Comparison of ENCODE assay signal across 14 cellular contexts in genomic region chr9:130824079-130824478, GRCh38. TPM values are rescaled to one million over a fixed set of nuclear protein-coding genes. Genes with fewer than 3 reads are reported as not detected.
DNase-seq lines count a peak whose midpoint lies in the region; ATAC-seq and TF ChIP-seq lines count a peak whose summit lies in the region.
"Had no signal": no experiment of that assay in that cellular context is flagged by ENCODE, and none has a peak within 500 bp of the region (broad histone marks: within the 10 kb centered on the region; RNA-seq: fewer than 3 reads in every experiment).

No MANE protein-coding gene starts in this region.

- H3K9me3 ChIP-seq in IMR-90 (ENCODE audit: control insufficient read depth, insufficient read depth, low read length) (no peaks in the 10 kb centered on the region), lower lobe of right lung (no peaks in the 10 kb centered on the region), stomach (no peaks in the 10 kb centered on the region)

- H3K4me1 ChIP-seq in IMR-90 (ENCODE audit: control insufficient read depth, insufficient read depth, low read length), result peaks cover 15% of the 10 kb centered on the region
- H3K4me1 ChIP-seq in lower lobe of right lung, result peaks cover 27% of the 10 kb centered on the region
- peaks cover 9 to 49% (median 30%) of the 10 kb centered on the region in 4 donors for H3K4me1 ChIP-seq in stomach

- peak overlapping the region; percentile 81 for H4K91ac ChIP-seq in IMR-90 (ENCODE audit: insufficient read depth, low read depth, low read length)

- peak overlapping the region; percentile 89 for H3K4ac ChIP-seq in IMR-90 (ENCODE audit: low read depth, low read length)

- POLR2A ChIA-PET in IMR-90 (lab: Charles Lee; ENCODE audit: unreplicated experiment), result no interaction called here

- peak overlapping the region; percentile 93 for H2BK5ac ChIP-seq in IMR-90 (ENCODE audit: low read depth, low read length, poor library complexity, severe bottlenecking)

- no peak for DNase-seq in IMR-90
- no peak for DNase-seq in caudate nucleus (lab: John Stamatoyannopoulos, UW)
- DNase-seq in lower lobe of right lung, result no peak
- no peak for DNase-seq in stomach
- DNase-seq in stimulated activated CD4-positive, alpha-beta T cell treated with anti-CD3 and anti-CD28 coated beads, Interleukin-4, amount 100 ng/mL, for 4 hours, result no peak
- DNase-seq in ecto neural progenitor cell (ENCODE audit: low spot score), result no peak
- DNase-seq in activated CD4-positive, alpha-beta T cell treated with anti-CD3 and anti-CD28 coated beads for 1 hour, result no peak
- no peak for DNase-seq in Calu3
- DNase-seq: activated CD4-positive, alpha-beta T cell treated with anti-CD3 and anti-CD28 coated beads, Interleukin-2, amount 50 U/mL, for 48 hours; DMS79; NCI-H1417 treated with DMSO at 0.1 percent for 48 hours; stimulated activated CD4-positive, alpha-beta T cell treated with anti-CD3 and anti-CD28 coated beads, Interleukin-4, amount 100 ng/mL, for 1 hour had no signal

- H3K4me3 ChIP-seq in IMR-90 (ENCODE audit: insufficient read depth, low read depth, low read length) (no peak overlapping the region), lower lobe of right lung (no peak overlapping the region), stomach (no peak overlapping the region)

- intact Hi-C loops in IMR-90 (cut with micrococcal nuclease) (no loop called here), lower lobe of right lung (cut with DNase I) (no loop called here), stomach (cut with DNase I; ENCODE audit: low total_unique reads) (no loop called here), Calu3 (cut with micrococcal nuclease; ENCODE audit: unreplicated experiment) (no loop called here)

- peaks cover 23 to 49% of the 10 kb centered on the region in 2 experiments for H3K79me1 ChIP-seq in IMR-90 (ENCODE audit: low read depth in 1 of 2, low read length in 2 of 2)

- H3K4me2 ChIP-seq in IMR-90 (ENCODE audit: low read depth, low read length), result peak overlapping the region; percentile 62

- H4K8ac ChIP-seq in IMR-90 (ENCODE audit: low read depth in 2 of 2, low read length in 2 of 2), result peak overlapping the region; percentile 26 to 82; a peak in 3 of 4 replicates

- H3K27me3 ChIP-seq in IMR-90 (ENCODE audit: control insufficient read depth, insufficient read depth, low read length), result no peaks in the 10 kb centered on the region
- no peaks in the 10 kb centered on the region for H3K27me3 ChIP-seq in lower lobe of right lung (ENCODE audit: low read depth)
- no peaks in the 10 kb centered on the region for H3K27me3 ChIP-seq in stomach

- H3K27ac ChIP-seq in IMR-90 (ENCODE audit: insufficient read depth, low read length) (peak overlapping the region; percentile 96), caudate nucleus (ENCODE audit: low read depth, low read length) (peak overlapping the region; percentile 67), lower lobe of right lung (peak overlapping the region; percentile 22), stomach (peak overlapping the region; percentile 41 to 82 (median 70))
- H3K27ac ChIP-seq: RWPE1 had no signal

- peak overlapping the region; percentile 84 for H3K14ac ChIP-seq in IMR-90 (replicated peaks; ENCODE audit: low read depth, low read length)

- peak overlapping the region; percentile 71 for H3K9ac ChIP-seq in IMR-90 (ENCODE audit: low read depth, low read length)

- peak overlapping the region; percentile 85; the same call in 1 of the 2 replicates for H3K56ac ChIP-seq in IMR-90 (ENCODE audit: extremely low read depth, insufficient read depth, low read length)

- no peak for TF ChIP-seq RAD21 in IMR-90 (IDR thresholded peaks at IDR 0.05; ENCODE audit: low read length)

- peak overlapping the region; percentile 69 for H2AK5ac ChIP-seq in IMR-90 (ENCODE audit: low read depth, low read length)

- no peak overlapping the region for H2AFZ ChIP-seq in IMR-90 (replicated peaks; ENCODE audit: low read length, poor library complexity)

- H4K5ac ChIP-seq in IMR-90 (ENCODE audit: low read depth, low read length), result peak overlapping the region; percentile 47

- no peak overlapping the region for H3K4me3 Mint-ChIP-seq in Calu3 (ENCODE audit: low read depth, unreplicated experiment)

- peaks cover 3% of the 10 kb centered on the region for H3K9me3 Mint-ChIP-seq in Calu3 (ENCODE audit: low read depth, unreplicated experiment)

- H3K18ac ChIP-seq in IMR-90 (ENCODE audit: low read depth, low read length), result peak overlapping the region; percentile 58

- peak overlapping the region; percentile 21 for H2AK9ac ChIP-seq in IMR-90 (replicated peaks; ENCODE audit: low read depth, low read length, poor library complexity)

- TF ChIP-seq EP300 in stomach (IDR thresholded peaks at IDR 0.05), result no peak

- peak overlapping the region; percentile 86 for H3K23ac ChIP-seq in IMR-90 (ENCODE audit: low read depth, low read length)

- H3K36me3 Mint-ChIP-seq in Calu3 (ENCODE audit: insufficient read depth, unreplicated experiment), result no peaks in the 10 kb centered on the region

- no peaks in the 10 kb centered on the region for H3K27me3 Mint-ChIP-seq in Calu3 (ENCODE audit: unreplicated experiment)

- TF ChIP-seq CTCF in IMR-90 (conservative IDR thresholded peaks at IDR 0.05; ENCODE audit: low read depth, low read length) (no peak), lower lobe of right lung (IDR thresholded peaks at IDR 0.05) (no peak), stomach (IDR thresholded peaks at IDR 0.05) (no peak), Calu3 (IDR thresholded peaks at IDR 0.05; ENCODE audit: unreplicated experiment) (no peak)

- peaks cover 14% of the 10 kb centered on the region for H3K9me1 ChIP-seq in IMR-90 (ENCODE audit: insufficient read depth, low read length)

- H2BK120ac ChIP-seq in IMR-90 (ENCODE audit: low read depth, low read length), result peak overlapping the region; percentile 62

- dilution Hi-C loops in IMR-90 (cut with HindIII; ENCODE audit: low sequenced_read_pairs, unreplicated experiment), result no loop called here

- peak overlapping the region; percentile 88; the same call in 2 of the 3 replicates for H2BK15ac ChIP-seq in IMR-90 (ENCODE audit: low read depth, low read length)

- TF ChIP-seq POLR2A in IMR-90 (IDR thresholded peaks at IDR 0.05; ENCODE audit: low read depth, low read length) (no peak), stomach (IDR thresholded peaks at IDR 0.05) (no peak)

- H3K4me1 Mint-ChIP-seq in Calu3 (ENCODE audit: low read depth, unreplicated experiment), result no peaks in the 10 kb centered on the region

- in situ Hi-C loops in IMR-90 (cut with MboI; ENCODE audit: low sequenced_read_pairs), result no loop called here

- CTCF ChIA-PET in IMR-90 (lab: Yijun Ruan, JAX), result interaction anchor here (0.6 to 1.6 kb wide), 2 partner anchors 11 to 765 kb away, joined by 3 to 5 read pairs; partner anchors contain the start of gene ABL1
- CTCF ChIA-PET in Calu3 (lab: Charles Lee), result interaction anchor here (0.6 to 0.7 kb wide), 2 partner anchors 98 to 1992 kb away, joined by 3 to 6 read pairs; no protein-coding TSS in a partner anchor

- BruUV-seq in IMR-90 (replicated peaks; lab: Mats Ljungman, UMichigan) (no TSS peak), Calu3 (replicated peaks; lab: Mats Ljungman, UMichigan) (no TSS peak)

- no CpG with 5 or more reads among the region's 2 CpGs for WGBS in IMR-90 (ENCODE audit: extremely low coverage in 2 of 2, insufficient read length in 1 of 2), 2 experiments
- WGBS in stomach, 5 donors, result 41 to 59% (median 57%) methylated on average over 2 of the region's 2 CpGs

- H3K27ac Mint-ChIP-seq in Calu3 (ENCODE audit: unreplicated experiment), result no peak overlapping the region
- H3K27ac Mint-ChIP-seq: activated naive CD4-positive, alpha-beta T cell treated with anti-CD3 and anti-CD28 coated beads, Interleukin-2, amount 50 U/mL, for 72 hours had no signal

- ATAC-seq in IMR-90 (ENCODE audit: low read depth) (no peak), lower lobe of right lung (no peak)
- ATAC-seq: activated naive CD4-positive, alpha-beta T cell treated with anti-CD3 and anti-CD28 coated beads, Interleukin-2, amount 50 U/mL, for 72 hours had no signal

- 0 out of 2 replicates have a peak, but pooled peaks cover 3% of the 10 kb centered on the region for H4K20me1 ChIP-seq in IMR-90 (ENCODE audit: insufficient read depth, low read length)

- H3K36me3 ChIP-seq in IMR-90 (ENCODE audit: control insufficient read depth, insufficient read depth, low read length) (no peaks in the 10 kb centered on the region), lower lobe of right lung (no peaks in the 10 kb centered on the region), stomach (no peaks in the 10 kb centered on the region)

- H2BK20ac ChIP-seq in IMR-90 (ENCODE audit: low read depth, low read length), result peak overlapping the region; percentile 72; the same call in 1 of the 2 replicates

TF ChIP-seq in IMR-90, 13 proteins besides CTCF, POLR2A, EP300 and RAD21:
- TF ChIP-seq BHLHE40 (IDR thresholded peaks at IDR 0.05; ENCODE audit: low read depth, low read length) (no peak), RCOR1 (IDR thresholded peaks at IDR 0.05; ENCODE audit: insufficient replicate concordance, low read length) (no peak), NFE2L2 (IDR thresholded peaks at IDR 0.05; ENCODE audit: low read depth, low read length) (no peak), MAZ (IDR thresholded peaks at IDR 0.05; ENCODE audit: borderline replicate concordance, low read depth, low read length) (no peak), CHD1 (IDR thresholded peaks at IDR 0.05; ENCODE audit: low read depth, low read length) (no peak), MXI1 (IDR thresholded peaks at IDR 0.05; ENCODE audit: borderline replicate concordance, low read depth, low read length) (no peak), USF2 (IDR thresholded peaks at IDR 0.05; ENCODE audit: low read depth, low read length) (no peak)
TF ChIP-seq in IMR-90: peak in this region for 0.

RNA-seq across cellular contexts. Expression of gene ABL1, which starts 11.0 kb away (rescaled TPM):
- total RNA-seq in IMR-90 (2012; rRNA removed) (31.9 and 33.7 TPM in 2 replicates), lower lobe of right lung (50.2 TPM), stomach (10 to 100 TPM; 36.2 to 95.9 (median 61.4) TPM), Calu3 (2022) (29.6 and 30.0 TPM in 2 replicates)
- polyA plus RNA-seq in IMR-90 (2012; rRNA removed) (49.1 and 50.7 TPM in 2 replicates), stomach (10 to 100 TPM; 19.0 to 34.2 (median 31.0) TPM)
- polyA plus RNA-seq in IMR-90 (2012; cell fraction: cytosol; rRNA removed), result 35.4 and 41.3 TPM in 2 replicates
- 61.9 and 74.7 TPM in 2 replicates for polyA plus RNA-seq in IMR-90 (2012; cell fraction: nucleus; rRNA removed; ENCODE audit: low replicate concordance)

Comparison
In these comparisons a context has a peak if more than half of its experiments do, and no peak if none do; other contexts are left out.
1. H3K27ac ChIP-seq: peak in every context shown above with its lines; median percentile 96 in IMR-90; 70 in stomach; 67 in caudate nucleus; 22 in lower lobe of right lung.